In the genomic region with DNA sequence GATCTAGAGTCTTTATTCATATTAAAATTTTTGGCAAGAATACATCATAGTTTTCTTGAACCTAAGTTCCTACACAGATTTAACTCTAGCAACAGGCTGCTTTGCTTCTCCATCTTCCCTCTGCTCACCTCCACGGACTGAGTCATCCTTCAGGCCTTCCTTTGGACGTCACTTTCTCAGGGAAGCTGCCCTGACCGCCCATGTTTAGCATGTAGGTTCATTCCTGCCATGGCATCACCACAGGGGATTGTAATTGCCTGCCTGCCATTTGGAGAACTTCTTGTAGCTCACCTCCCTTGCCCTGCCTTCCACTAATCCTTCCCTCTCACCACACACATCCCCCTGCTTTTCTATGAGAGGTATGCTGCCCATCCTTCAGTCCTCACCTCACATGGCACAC, we compare ENCODE assay signal across 15 cellular contexts. TPM values are rescaled to one million over a fixed set of nuclear protein-coding genes. Genes with fewer than 3 reads are reported as not detected.
DNase-seq lines count a peak whose midpoint lies in the region; ATAC-seq and TF ChIP-seq lines count a peak whose summit lies in the region.
"Had no signal": no experiment of that assay in that cellular context is flagged by ENCODE, and none has a peak within 500 bp of the region (broad histone marks: within the 10 kb centered on the region; RNA-seq: fewer than 3 reads in every experiment).

No MANE protein-coding gene starts in this region.

- no peaks in the 10 kb centered on the region for H3K4me1 ChIP-seq in Caco-2

- H3K4me3 Mint-ChIP-seq in Caco-2 (ENCODE audit: unreplicated experiment): no peak overlapping the region
- H3K4me3 Mint-ChIP-seq: activated CD8-positive, alpha-beta T cell treated with anti-CD3 and anti-CD28 coated beads, Interleukin-2, amount 10 ng/mL, durations not matched to agents 7 days and 5 days; neural progenitor cell had no signal

- POLR2A ChIA-PET in Caco-2 (lab: Charles Lee): no interaction called here

- no peak overlapping the region for H3K27ac Mint-ChIP-seq in Caco-2 (ENCODE audit: unreplicated experiment)
- H3K27ac Mint-ChIP-seq: activated CD8-positive, alpha-beta T cell treated with anti-CD3 and anti-CD28 coated beads, Interleukin-2, amount 10 ng/mL, durations not matched to agents 7 days and 5 days; neural progenitor cell had no signal

- no peaks in the 10 kb centered on the region for H3K9me3 Mint-ChIP-seq in Caco-2 (ENCODE audit: unreplicated experiment)
- H3K9me3 Mint-ChIP-seq: neural progenitor cell had no signal

- H3K27me3 Mint-ChIP-seq in Caco-2 (ENCODE audit: insufficient read depth, unreplicated experiment): no peaks in the 10 kb centered on the region

- ATAC-seq in GM21360 (IDR thresholded peaks at IDR 0.05; ENCODE audit: unreplicated experiment): no peak
- ATAC-seq: activated CD8-positive, alpha-beta T cell treated with anti-CD3 and anti-CD28 coated beads, Interleukin-2, amount 10 ng/mL, durations not matched to agents 7 days and 5 days had no signal

- CTCF ChIA-PET in Caco-2 (lab: Charles Lee): no interaction called here

- H3K36me3 ChIP-seq in Caco-2 (ENCODE audit: control insufficient read depth, insufficient read depth, low read length): no peaks in the 10 kb centered on the region
- H3K36me3 ChIP-seq: neural progenitor cell had no signal

- DNase-seq in A172 (ENCODE audit: low spot score) (peak; percentile 39), ELR (ENCODE audit: low read depth) (peak; percentile 77), RPMI7951 (ENCODE audit: low read depth) (peak; percentile 38), fibroblast of the aortic adventitia (ENCODE audit: low read depth) (peak; percentile 19), cerebellar cortex (ENCODE audit: low spot score) (no peak), Caco-2 (no peak)
- DNase-seq in stimulated activated CD8-positive, alpha-beta memory T cell treated with anti-CD3 and anti-CD28 coated beads, Interleukin-4, amount 100 ng/mL, for 48 hours: no peak
- DNase-seq: activated CD8-positive, alpha-beta T cell treated with anti-CD3 and anti-CD28 coated beads, Interleukin-2, amount 10 ng/mL, durations not matched to agents 7 days and 5 days; cortex of kidney; MM.1S; NCI-H526 treated with DMSO at 0.1 percent for 48 hours; retina; SW 1271 had no signal

- H3K9me3 ChIP-seq in Caco-2: no peaks in the 10 kb centered on the region

- intact Hi-C loops in Caco-2 (cut with micrococcal nuclease; ENCODE audit: unreplicated experiment): loop anchor here (5.0 kb wide), 1 partner anchor 260 kb away; no protein-coding TSS in a partner anchor

- TF ChIP-seq CTCF in fibroblast of the aortic adventitia (IDR thresholded peaks at IDR 0.05; ENCODE audit: insufficient read depth, low read length) (no peak), Caco-2 (IDR thresholded peaks at IDR 0.05; ENCODE audit: insufficient read depth in 1 of 2, low read depth in 1 of 2, low read length in 1 of 2, severe bottlenecking in 1 of 2, unreplicated experiment in 1 of 2) (no peak)

- no peak overlapping the region for H3K4me3 ChIP-seq in fibroblast of the aortic adventitia (ENCODE audit: low read depth, low read length)
- H3K4me3 ChIP-seq in Caco-2 (ENCODE audit: low read depth, low read length): no peak overlapping the region
- H3K4me3 ChIP-seq: neural progenitor cell had no signal

- no peaks in the 10 kb centered on the region for H3K36me3 Mint-ChIP-seq in Caco-2 (ENCODE audit: insufficient read depth, unreplicated experiment)
- H3K36me3 Mint-ChIP-seq: neural progenitor cell had no signal

- BruUV-seq in Caco-2 (replicated peaks; lab: Mats Ljungman, UMichigan): no TSS peak

- peaks cover 10% of the 10 kb centered on the region for H3K4me1 Mint-ChIP-seq in Caco-2 (ENCODE audit: low read depth, unreplicated experiment)

- H3K27me3 ChIP-seq in Caco-2 (replicated peaks; ENCODE audit: control insufficient read depth, insufficient read depth, low read length): no peaks in the 10 kb centered on the region
- H3K27me3 ChIP-seq: neural progenitor cell had no signal

RNA-seq across cellular contexts. Expression of a gene that starts 43.9 kb away (rescaled TPM):
- 37.8 and 42.0 TPM in 2 replicates for total RNA-seq in A172 (2014; rRNA removed; shearing (Covaris generic))
- total RNA-seq in RPMI7951 (2014; rRNA removed; shearing (Covaris generic)): 26.5 and 31.6 TPM in 2 replicates
- total RNA-seq in fibroblast of the aortic adventitia (ENCODE audit: low replicate concordance) (14.1 and 14.2 TPM in 2 replicates), Caco-2 (2022) (47.4 and 50.5 TPM in 2 replicates)

Comparison
In these comparisons a context has a peak if more than half of its experiments do, and no peak if none do; other contexts are left out.
1. DNase-seq: peak in A172 (single experiment), ELR (single experiment), RPMI7951 (single experiment) and fibroblast of the aortic adventitia (single experiment); none in cerebellar cortex (single experiment), Caco-2 (0 of 2) and stimulated activated CD8-positive, alpha-beta memory T cell treated with anti-CD3 and anti-CD28 coated beads, Interleukin-4, amount 100 ng/mL, for 48 hours (single experiment).